ENCODE assay signal across 1 cellular context in the genomic region with DNA sequence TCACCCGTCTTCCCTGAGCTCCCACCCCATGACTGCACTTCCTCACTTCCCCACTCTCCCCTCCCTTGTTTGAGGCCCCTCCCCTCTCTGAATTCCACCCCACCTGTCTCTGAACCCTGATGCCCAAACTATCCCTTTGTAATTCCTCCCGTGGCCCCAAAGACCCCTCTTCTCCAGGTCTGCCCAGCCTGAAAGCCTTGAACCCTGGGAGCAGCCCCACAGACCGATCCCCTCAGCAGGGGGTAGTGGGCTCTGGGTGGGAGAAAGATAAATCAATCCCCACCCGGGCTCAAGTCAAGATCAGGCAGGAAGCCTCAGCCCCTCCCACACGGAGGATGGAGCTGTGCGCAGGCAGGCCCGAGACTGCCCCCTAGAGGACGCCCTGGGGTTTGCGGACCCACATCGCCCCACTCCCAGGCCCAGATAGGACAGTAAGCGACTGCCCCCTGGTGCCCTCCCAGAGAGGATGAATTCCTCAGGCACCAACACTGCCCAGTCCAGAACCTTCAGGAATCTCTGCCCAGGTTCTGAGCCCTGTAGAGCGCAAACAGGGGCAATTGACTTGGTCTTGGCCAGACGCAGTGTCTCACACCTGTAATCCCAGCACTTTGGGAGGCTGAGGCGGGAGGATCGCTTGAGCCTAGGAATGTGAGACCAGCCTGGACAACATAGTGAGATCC.
TF ChIP-seq lines count a peak whose summit lies in the region.

No MANE protein-coding gene starts in this region.

TF ChIP-seq in K562, 482 proteins besides CTCF, POLR2A, EP300 and RAD21 (continued from another document and continues in another):
- TF ChIP-seq ZBED1 (IDR thresholded peaks at IDR 0.05), result 0 out of 2 replicates have a peak, but pooled peaks have one; percentile 22
- TF ChIP-seq CREBBP (IDR thresholded peaks at IDR 0.05; ENCODE audit: low read depth, low read length), result no peak
- TF ChIP-seq, protein P1, sequence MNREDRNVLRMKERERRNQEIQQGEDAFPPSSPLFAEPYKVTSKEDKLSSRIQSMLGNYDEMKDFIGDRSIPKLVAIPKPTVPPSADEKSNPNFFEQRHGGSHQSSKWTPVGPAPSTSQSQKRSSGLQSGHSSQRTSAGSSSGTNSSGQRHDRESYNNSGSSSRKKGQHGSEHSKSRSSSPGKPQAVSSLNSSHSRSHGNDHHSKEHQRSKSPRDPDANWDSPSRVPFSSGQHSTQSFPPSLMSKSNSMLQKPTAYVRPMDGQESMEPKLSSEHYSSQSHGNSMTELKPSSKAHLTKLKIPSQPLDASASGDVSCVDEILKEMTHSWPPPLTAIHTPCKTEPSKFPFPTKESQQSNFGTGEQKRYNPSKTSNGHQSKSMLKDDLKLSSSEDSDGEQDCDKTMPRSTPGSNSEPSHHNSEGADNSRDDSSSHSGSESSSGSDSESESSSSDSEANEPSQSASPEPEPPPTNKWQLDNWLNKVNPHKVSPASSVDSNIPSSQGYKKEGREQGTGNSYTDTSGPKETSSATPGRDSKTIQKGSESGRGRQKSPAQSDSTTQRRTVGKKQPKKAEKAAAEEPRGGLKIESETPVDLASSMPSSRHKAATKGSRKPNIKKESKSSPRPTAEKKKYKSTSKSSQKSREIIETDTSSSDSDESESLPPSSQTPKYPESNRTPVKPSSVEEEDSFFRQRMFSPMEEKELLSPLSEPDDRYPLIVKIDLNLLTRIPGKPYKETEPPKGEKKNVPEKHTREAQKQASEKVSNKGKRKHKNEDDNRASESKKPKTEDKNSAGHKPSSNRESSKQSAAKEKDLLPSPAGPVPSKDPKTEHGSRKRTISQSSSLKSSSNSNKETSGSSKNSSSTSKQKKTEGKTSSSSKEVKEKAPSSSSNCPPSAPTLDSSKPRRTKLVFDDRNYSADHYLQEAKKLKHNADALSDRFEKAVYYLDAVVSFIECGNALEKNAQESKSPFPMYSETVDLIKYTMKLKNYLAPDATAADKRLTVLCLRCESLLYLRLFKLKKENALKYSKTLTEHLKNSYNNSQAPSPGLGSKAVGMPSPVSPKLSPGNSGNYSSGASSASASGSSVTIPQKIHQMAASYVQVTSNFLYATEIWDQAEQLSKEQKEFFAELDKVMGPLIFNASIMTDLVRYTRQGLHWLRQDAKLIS (CRISPR knock-in tag; IDR thresholded peaks at IDR 0.05), result peak; percentile 86
- TF ChIP-seq, protein P2, sequence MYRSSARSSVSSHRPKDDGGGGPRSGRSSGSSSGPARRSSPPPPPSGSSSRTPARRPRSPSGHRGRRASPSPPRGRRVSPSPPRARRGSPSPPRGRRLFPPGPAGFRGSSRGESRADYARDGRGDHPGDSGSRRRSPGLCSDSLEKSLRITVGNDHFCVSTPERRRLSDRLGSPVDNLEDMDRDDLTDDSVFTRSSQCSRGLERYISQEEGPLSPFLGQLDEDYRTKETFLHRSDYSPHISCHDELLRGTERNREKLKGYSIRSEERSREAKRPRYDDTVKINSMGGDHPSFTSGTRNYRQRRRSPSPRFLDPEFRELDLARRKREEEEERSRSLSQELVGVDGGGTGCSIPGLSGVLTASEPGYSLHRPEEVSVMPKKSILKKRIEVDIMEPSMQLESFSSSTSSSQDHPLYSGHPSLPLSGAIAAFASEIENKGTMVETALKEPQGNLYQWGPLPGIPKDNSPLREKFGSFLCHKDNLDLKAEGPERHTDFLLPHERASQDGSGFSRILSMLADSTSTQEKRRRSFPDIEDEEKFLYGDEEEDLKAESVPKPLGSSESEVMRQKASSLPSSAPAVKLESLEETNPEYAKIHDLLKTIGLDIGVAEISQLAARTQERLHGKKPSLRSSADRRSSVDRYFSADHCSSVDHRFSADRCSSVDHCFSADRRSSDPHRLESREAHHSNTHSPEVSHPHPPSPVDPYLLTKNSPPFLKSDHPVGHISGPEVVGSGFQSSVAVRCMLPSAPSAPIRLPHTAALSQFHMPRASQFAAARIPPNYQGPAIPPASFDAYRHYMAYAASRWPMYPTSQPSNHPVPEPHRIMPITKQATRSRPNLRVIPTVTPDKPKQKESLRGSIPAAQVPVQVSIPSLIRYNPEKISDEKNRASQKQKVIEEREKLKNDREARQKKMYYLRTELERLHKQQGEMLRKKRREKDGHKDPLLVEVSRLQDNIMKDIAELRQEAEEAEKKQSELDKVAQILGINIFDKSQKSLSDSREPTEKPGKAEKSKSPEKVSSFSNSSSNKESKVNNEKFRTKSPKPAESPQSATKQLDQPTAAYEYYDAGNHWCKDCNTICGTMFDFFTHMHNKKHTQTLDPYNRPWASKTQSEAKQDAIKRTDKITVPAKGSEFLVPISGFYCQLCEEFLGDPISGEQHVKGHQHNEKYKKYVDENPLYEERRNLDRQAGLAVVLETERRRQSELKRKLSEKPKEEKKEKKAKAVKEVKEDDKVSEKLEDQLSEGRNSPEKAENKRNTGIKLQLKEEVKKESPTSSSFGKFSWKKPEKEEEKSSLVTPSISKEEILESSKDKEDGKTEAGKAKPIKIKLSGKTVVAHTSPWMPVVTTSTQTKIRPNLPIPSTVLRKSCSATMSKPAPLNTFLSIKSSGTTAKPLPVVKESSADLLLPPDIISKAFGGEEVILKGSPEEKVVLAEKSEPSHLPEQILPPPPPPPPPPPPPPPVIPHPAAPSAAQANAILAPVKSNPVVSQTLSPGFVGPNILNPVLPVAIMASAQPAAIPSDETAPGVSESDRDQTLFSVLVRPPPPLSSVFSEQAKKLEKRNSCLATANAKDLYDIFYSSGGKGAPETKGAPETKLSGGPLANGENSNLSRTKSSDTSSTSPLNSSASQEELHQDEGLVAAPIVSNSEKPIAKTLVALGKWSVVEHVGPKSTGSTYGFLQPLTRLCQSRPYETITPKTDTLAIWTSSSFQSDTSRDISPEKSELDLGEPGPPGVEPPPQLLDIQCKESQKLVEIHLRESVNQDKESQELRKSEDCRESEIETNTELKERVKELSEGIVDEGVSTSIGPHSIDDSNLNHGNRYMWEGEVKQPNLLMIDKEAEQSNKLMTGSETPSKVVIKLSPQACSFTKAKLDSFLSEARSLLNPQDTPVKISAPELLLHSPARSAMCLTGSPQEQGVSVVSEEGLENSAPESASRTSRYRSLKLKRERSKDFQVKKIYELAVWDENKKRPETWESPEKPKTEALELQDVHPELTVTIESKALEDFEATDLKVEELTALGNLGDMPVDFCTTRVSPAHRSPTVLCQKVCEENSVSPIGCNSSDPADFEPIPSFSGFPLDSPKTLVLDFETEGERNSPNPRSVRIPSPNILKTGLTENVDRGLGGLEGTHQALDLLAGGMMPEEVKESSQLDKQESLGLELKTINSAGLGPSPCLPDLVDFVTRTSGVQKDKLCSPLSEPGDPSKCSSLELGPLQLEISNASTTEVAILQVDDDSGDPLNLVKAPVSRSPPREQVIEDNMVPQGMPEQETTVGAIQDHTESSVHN (IDR thresholded peaks at IDR 0.05; ENCODE audit: borderline replicate concordance in 1 of 2, low read depth in 1 of 2), result no peak
- TF ChIP-seq, protein P3, sequence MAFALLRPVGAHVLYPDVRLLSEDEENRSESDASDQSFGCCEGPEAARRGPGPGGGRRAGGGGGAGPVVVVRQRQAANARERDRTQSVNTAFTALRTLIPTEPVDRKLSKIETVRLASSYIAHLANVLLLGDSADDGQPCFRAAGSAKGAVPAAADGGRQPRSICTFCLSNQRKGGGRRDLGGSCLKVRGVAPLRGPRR (CRISPR knock-in tag; IDR thresholded peaks at IDR 0.05), result no peak
- TF ChIP-seq, protein P4, sequence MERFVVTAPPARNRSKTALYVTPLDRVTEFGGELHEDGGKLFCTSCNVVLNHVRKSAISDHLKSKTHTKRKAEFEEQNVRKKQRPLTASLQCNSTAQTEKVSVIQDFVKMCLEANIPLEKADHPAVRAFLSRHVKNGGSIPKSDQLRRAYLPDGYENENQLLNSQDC (CRISPR knock-in tag; IDR thresholded peaks at IDR 0.05), result no peak; the same call in 1 of the 2 replicates
- TF ChIP-seq GABPB1 (CRISPR knock-in tag; IDR thresholded peaks at IDR 0.05), result peak; percentile 76
- TF ChIP-seq, protein P5, sequence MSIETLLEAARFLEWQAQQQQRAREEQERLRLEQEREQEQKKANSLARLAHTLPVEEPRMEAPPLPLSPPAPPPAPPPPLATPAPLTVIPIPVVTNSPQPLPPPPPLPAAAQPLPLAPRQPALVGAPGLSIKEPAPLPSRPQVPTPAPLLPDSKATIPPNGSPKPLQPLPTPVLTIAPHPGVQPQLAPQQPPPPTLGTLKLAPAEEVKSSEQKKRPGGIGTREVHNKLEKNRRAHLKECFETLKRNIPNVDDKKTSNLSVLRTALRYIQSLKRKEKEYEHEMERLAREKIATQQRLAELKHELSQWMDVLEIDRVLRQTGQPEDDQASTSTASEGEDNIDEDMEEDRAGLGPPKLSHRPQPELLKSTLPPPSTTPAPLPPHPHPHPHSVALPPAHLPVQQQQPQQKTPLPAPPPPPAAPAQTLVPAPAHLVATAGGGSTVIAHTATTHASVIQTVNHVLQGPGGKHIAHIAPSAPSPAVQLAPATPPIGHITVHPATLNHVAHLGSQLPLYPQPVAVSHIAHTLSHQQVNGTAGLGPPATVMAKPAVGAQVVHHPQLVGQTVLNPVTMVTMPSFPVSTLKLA (conservative IDR thresholded peaks at IDR 0.05), result peak in 1 of 2 experiments; percentile 59; a peak in 2 of 4 replicates
- no peak; the same call in 1 of the 2 replicates for TF ChIP-seq CBFB (CRISPR knock-in tag; IDR thresholded peaks at IDR 0.05)
- no peak for TF ChIP-seq JUNB (CRISPR knock-in tag; conservative IDR thresholded peaks at IDR 0.05)
- TF ChIP-seq GTF2A2 (tag; IDR thresholded peaks at IDR 0.05), result no peak
- TF ChIP-seq SRF (CRISPR knock-in tag; IDR thresholded peaks at IDR 0.05), result 0 out of 4 replicates have a peak, but pooled peaks of 1 of the 2 experiments have one; percentile 40
- TF ChIP-seq, protein P6, sequence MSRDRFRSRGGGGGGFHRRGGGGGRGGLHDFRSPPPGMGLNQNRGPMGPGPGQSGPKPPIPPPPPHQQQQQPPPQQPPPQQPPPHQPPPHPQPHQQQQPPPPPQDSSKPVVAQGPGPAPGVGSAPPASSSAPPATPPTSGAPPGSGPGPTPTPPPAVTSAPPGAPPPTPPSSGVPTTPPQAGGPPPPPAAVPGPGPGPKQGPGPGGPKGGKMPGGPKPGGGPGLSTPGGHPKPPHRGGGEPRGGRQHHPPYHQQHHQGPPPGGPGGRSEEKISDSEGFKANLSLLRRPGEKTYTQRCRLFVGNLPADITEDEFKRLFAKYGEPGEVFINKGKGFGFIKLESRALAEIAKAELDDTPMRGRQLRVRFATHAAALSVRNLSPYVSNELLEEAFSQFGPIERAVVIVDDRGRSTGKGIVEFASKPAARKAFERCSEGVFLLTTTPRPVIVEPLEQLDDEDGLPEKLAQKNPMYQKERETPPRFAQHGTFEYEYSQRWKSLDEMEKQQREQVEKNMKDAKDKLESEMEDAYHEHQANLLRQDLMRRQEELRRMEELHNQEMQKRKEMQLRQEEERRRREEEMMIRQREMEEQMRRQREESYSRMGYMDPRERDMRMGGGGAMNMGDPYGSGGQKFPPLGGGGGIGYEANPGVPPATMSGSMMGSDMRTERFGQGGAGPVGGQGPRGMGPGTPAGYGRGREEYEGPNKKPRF (IDR thresholded peaks at IDR 0.05; ENCODE audit: low read depth, low read length), result no peak
- no peak for TF ChIP-seq KDM2B (CRISPR knock-in tag; IDR thresholded peaks at IDR 0.05)
- TF ChIP-seq TRIM28 (IDR thresholded peaks at IDR 0.05), result no peak
- TF ChIP-seq, protein P7, sequence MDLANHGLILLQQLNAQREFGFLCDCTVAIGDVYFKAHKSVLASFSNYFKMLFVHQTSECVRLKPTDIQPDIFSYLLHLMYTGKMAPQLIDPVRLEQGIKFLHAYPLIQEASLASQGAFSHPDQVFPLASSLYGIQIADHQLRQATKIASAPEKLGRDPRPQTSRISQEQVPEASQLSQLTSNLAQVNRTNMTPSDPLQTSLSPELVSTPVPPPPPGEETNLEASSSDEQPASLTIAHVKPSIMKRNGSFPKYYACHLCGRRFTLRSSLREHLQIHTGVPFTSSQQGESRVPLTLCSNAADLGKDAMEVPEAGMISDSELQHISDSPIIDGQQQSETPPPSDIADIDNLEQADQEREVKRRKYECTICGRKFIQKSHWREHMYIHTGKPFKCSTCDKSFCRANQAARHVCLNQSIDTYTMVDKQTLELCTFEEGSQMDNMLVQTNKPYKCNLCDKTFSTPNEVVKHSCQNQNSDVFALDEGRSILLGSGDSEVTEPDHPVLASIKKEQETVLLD (IDR thresholded peaks at IDR 0.05), result peak; percentile 55; the same call in 1 of the 2 replicates
- TF ChIP-seq HDGF (IDR thresholded peaks at IDR 0.05), result no peak; the same call in 1 of the 2 replicates
- TF ChIP-seq, protein P8, sequence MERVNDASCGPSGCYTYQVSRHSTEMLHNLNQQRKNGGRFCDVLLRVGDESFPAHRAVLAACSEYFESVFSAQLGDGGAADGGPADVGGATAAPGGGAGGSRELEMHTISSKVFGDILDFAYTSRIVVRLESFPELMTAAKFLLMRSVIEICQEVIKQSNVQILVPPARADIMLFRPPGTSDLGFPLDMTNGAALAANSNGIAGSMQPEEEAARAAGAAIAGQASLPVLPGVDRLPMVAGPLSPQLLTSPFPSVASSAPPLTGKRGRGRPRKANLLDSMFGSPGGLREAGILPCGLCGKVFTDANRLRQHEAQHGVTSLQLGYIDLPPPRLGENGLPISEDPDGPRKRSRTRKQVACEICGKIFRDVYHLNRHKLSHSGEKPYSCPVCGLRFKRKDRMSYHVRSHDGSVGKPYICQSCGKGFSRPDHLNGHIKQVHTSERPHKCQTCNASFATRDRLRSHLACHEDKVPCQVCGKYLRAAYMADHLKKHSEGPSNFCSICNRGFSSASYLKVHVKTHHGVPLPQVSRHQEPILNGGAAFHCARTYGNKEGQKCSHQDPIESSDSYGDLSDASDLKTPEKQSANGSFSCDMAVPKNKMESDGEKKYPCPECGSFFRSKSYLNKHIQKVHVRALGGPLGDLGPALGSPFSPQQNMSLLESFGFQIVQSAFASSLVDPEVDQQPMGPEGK (CRISPR knock-in tag; IDR thresholded peaks at IDR 0.05; ENCODE audit: borderline replicate concordance), result no peak
- TF ChIP-seq POLR2AphosphoS2 (IDR thresholded peaks at IDR 0.05; ENCODE audit: low read length), result no peak
- TF ChIP-seq ZNF3 (CRISPR knock-in tag; IDR thresholded peaks at IDR 0.05), result no peak
- no peak for TF ChIP-seq MAFG (tag; conservative IDR thresholded peaks at IDR 0.05)
- no peak for TF ChIP-seq ZNF586 (CRISPR knock-in tag; conservative IDR thresholded peaks at IDR 0.05)
- TF ChIP-seq, protein P9, sequence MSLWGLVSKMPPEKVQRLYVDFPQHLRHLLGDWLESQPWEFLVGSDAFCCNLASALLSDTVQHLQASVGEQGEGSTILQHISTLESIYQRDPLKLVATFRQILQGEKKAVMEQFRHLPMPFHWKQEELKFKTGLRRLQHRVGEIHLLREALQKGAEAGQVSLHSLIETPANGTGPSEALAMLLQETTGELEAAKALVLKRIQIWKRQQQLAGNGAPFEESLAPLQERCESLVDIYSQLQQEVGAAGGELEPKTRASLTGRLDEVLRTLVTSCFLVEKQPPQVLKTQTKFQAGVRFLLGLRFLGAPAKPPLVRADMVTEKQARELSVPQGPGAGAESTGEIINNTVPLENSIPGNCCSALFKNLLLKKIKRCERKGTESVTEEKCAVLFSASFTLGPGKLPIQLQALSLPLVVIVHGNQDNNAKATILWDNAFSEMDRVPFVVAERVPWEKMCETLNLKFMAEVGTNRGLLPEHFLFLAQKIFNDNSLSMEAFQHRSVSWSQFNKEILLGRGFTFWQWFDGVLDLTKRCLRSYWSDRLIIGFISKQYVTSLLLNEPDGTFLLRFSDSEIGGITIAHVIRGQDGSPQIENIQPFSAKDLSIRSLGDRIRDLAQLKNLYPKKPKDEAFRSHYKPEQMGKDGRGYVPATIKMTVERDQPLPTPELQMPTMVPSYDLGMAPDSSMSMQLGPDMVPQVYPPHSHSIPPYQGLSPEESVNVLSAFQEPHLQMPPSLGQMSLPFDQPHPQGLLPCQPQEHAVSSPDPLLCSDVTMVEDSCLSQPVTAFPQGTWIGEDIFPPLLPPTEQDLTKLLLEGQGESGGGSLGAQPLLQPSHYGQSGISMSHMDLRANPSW (CRISPR knock-in tag; IDR thresholded peaks at IDR 0.05), result peak; percentile 97; the same call in 1 of the 2 replicates
- no peak for TF ChIP-seq ZNF133 (CRISPR knock-in tag; IDR thresholded peaks at IDR 0.05)
- peak; percentile 44; the same call in 1 of the 2 replicates for TF ChIP-seq CBX5 (IDR thresholded peaks at IDR 0.05; ENCODE audit: borderline replicate concordance, low read depth)
- TF ChIP-seq ZNF146 (CRISPR knock-in tag; IDR thresholded peaks at IDR 0.05; ENCODE audit: unreplicated experiment), result no peak
